In genomic region chr14:68305738-68306137, GRCh38 we compare ENCODE assay signal across 16 cellular contexts.
DNase-seq lines count a peak whose midpoint lies in the region; ATAC-seq and TF ChIP-seq lines count a peak whose summit lies in the region.
"Had no signal": no experiment of that assay in that cellular context is flagged by ENCODE, and none has a peak within 500 bp of the region (broad histone marks: within the 10 kb centered on the region; RNA-seq: fewer than 3 reads in every experiment).

No MANE protein-coding gene starts in this region.

- no peaks in the 10 kb centered on the region for H3K27me3 ChIP-seq in heart left ventricle
- H3K27me3 ChIP-seq: esophagus muscularis mucosa, testis had no signal

- H3K27me3 Mint-ChIP-seq in activated CD8-positive, alpha-beta memory T cell treated with anti-CD3 and anti-CD28 coated beads, Interleukin-2, amount 10 ng/mL, durations not matched to agents 7 days and 5 days: no peaks in the 10 kb centered on the region

- intact Hi-C loops in heart left ventricle (cut with DNase I): loop anchor here in 1 of 10 donors (10.0 kb wide), 1 partner anchor 51 kb away; no protein-coding TSS in a partner anchor

- peaks cover 0 to 40% (median 9%) of the 10 kb centered on the region in 12 donors for H3K4me1 ChIP-seq in heart left ventricle

- H3K9me3 Mint-ChIP-seq in activated CD8-positive, alpha-beta memory T cell treated with anti-CD3 and anti-CD28 coated beads, Interleukin-2, amount 10 ng/mL, durations not matched to agents 7 days and 5 days (ENCODE audit: low read depth): peaks cover 8% of the 10 kb centered on the region

- 90 to 96% (median 93%) methylated on average over 4 of the region's 4 CpGs for WGBS in heart left ventricle, 4 donors

- no peak overlapping the region for H3K27ac Mint-ChIP-seq in activated CD8-positive, alpha-beta memory T cell treated with anti-CD3 and anti-CD28 coated beads, Interleukin-2, amount 10 ng/mL, durations not matched to agents 7 days and 5 days

- CTCF ChIA-PET in activated CD8-positive, alpha-beta memory T cell treated with anti-CD3 and anti-CD28 coated beads, Interleukin-2, amount 10 ng/mL, durations not matched to agents 7 days and 5 days (lab: Charles Lee): no interaction called here

- H3K27ac ChIP-seq in VCaP (peak overlapping the region; percentile 89), heart left ventricle (no peak overlapping the region)
- H3K27ac ChIP-seq: testis had no signal

- H3K36me3 Mint-ChIP-seq in activated CD8-positive, alpha-beta memory T cell treated with anti-CD3 and anti-CD28 coated beads, Interleukin-2, amount 10 ng/mL, durations not matched to agents 7 days and 5 days: peaks cover 12% of the 10 kb centered on the region

- TF ChIP-seq CTCF in VCaP (conservative IDR thresholded peaks at IDR 0.05) (no peak), heart left ventricle (IDR thresholded peaks at IDR 0.05) (no peak)

- no peak overlapping the region for H3K4me3 Mint-ChIP-seq in activated CD8-positive, alpha-beta memory T cell treated with anti-CD3 and anti-CD28 coated beads, Interleukin-2, amount 10 ng/mL, durations not matched to agents 7 days and 5 days

- no peaks in the 10 kb centered on the region for H3K36me3 ChIP-seq in heart left ventricle
- H3K36me3 ChIP-seq: esophagus muscularis mucosa, prostate gland had no signal

- H3K4me3 ChIP-seq in GM08714 (ENCODE audit: low read length): peak overlapping the region; percentile 38; the same call in 1 of the 2 replicates
- H3K4me3 ChIP-seq in heart left ventricle: no peak overlapping the region
- H3K4me3 ChIP-seq: esophagus muscularis mucosa, prostate gland, testis had no signal

- no peak for TF ChIP-seq POLR2A in heart left ventricle (IDR thresholded peaks at IDR 0.05)

- ATAC-seq in GM19455 (IDR thresholded peaks at IDR 0.05; ENCODE audit: unreplicated experiment) (peak; percentile 29), HG03064 (IDR thresholded peaks at IDR 0.05; ENCODE audit: low read depth, unreplicated experiment) (peak; percentile 10), heart left ventricle (no peak)
- ATAC-seq in activated CD8-positive, alpha-beta memory T cell treated with anti-CD3 and anti-CD28 coated beads, Interleukin-2, amount 10 ng/mL, durations not matched to agents 7 days and 5 days: no peak

- DNase-seq in activated CD8-positive, alpha-beta memory T cell treated with anti-CD3 and anti-CD28 coated beads for 24 hours: no peak
- no peak for DNase-seq in activated T-cell treated with anti-CD3 and anti-CD28 coated beads, Interleukin-2, amount 50 U/mL, for 1 hour
- no peak for DNase-seq in heart left ventricle
- DNase-seq in activated CD8-positive, alpha-beta memory T cell treated with anti-CD3 and anti-CD28 coated beads, Interleukin-2, amount 10 ng/mL, durations not matched to agents 7 days and 5 days: no peak
- DNase-seq: activated effector memory CD4-positive, alpha-beta T cell treated with Interleukin-2 at 50 U/mL for 16 hours; dermis blood vessel endothelial cell; NCI-H2029; SIG-M5; T-helper 9 cell; testis had no signal

- no peaks in the 10 kb centered on the region for H3K4me1 Mint-ChIP-seq in activated CD8-positive, alpha-beta memory T cell treated with anti-CD3 and anti-CD28 coated beads, Interleukin-2, amount 10 ng/mL, durations not matched to agents 7 days and 5 days

- H3K9me3 ChIP-seq in heart left ventricle: peaks cover 0 to 4% (median 0%) of the 10 kb centered on the region in 12 donors
- H3K9me3 ChIP-seq: esophagus muscularis mucosa, prostate gland, testis had no signal

Comparison
In these comparisons a context has a peak if more than half of its experiments do, and no peak if none do; other contexts are left out.
1. ATAC-seq: peak in GM19455 (single experiment) and HG03064 (single experiment); none in heart left ventricle (0 of 4) and activated CD8-positive, alpha-beta memory T cell treated with anti-CD3 and anti-CD28 coated beads, Interleukin-2, amount 10 ng/mL, durations not matched to agents 7 days and 5 days (single experiment).